20 cellular contexts compared by ENCODE assay signal in genomic region chr5:42751044-42751443, GRCh38.
"Had no signal": no experiment of that assay in that cellular context is flagged by ENCODE, and none has a peak within 500 bp of the region (broad histone marks: within the 10 kb centered on the region; RNA-seq: fewer than 3 reads in every experiment).

No MANE protein-coding gene starts in this region.

- H3K79me2 ChIP-seq: hepatocyte had no signal

- H2AFZ ChIP-seq: hepatocyte had no signal

- FAIRE-seq: endometrium, kidney had no signal

- H3K27me3 ChIP-seq: hepatocyte, right atrium auricular region, sigmoid colon, upper lobe of left lung, uterus had no signal

- H3K4me3 ChIP-seq: hepatocyte, lung, right atrium auricular region, sigmoid colon, skin epidermis, upper lobe of left lung, uterus had no signal

- DNase-seq: effector memory CD4-positive, alpha-beta T cell; foreskin melanocyte; head of caudate nucleus; kidney; left cardiac atrium; left ventricle myocardium superior; mesendoderm; naive B cell; posterior cingulate gyrus; sigmoid colon; stimulated activated CD4-positive, alpha-beta T cell treated with anti-CD3 and anti-CD28 coated beads, Interleukin-2, amount 100 ng/mL, for 24 hours; stimulated activated CD4-positive, alpha-beta T cell treated with anti-CD3 and anti-CD28 coated beads, Interleukin-4, amount 100 ng/mL, for 4 hours; stimulated activated naive CD4-positive, alpha-beta T cell; uterus had no signal

- ATAC-seq: left cardiac atrium, left ventricle myocardium superior had no signal

- H3K27ac ChIP-seq: hepatocyte, right atrium auricular region, sigmoid colon, skin epidermis, upper lobe of left lung, uterus had no signal

- H3K9me3 ChIP-seq: right atrium auricular region, sigmoid colon, upper lobe of left lung, uterus had no signal

- H3K4me1 ChIP-seq: right atrium auricular region, sigmoid colon, upper lobe of left lung, uterus had no signal

- H3K36me3 ChIP-seq: right atrium auricular region, sigmoid colon, upper lobe of left lung, uterus had no signal

- H3K4me2 ChIP-seq: hepatocyte had no signal
